Comparison of ENCODE assay signal across 8 cellular contexts in the genomic region with DNA sequence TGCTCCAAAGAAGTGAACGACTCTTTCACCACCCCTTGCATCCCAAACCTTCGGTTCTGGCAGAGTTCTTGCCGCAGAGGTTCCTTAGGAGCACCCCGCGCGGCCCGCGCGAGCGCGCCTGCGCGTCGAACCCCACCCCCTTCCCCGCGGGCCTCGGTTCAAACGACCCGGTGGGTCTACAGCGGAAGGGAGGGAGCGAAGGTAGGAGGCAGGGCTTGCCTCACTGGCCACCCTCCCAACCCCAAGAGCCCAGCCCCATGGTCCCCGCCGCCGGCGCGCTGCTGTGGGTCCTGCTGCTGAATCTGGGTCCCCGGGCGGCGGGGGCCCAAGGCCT. TPM values are rescaled to one million over a fixed set of nuclear protein-coding genes. Genes with fewer than 3 reads are reported as not detected.
DNase-seq lines count a peak whose midpoint lies in the region; ATAC-seq and TF ChIP-seq lines count a peak whose summit lies in the region.

A gene with protein sequence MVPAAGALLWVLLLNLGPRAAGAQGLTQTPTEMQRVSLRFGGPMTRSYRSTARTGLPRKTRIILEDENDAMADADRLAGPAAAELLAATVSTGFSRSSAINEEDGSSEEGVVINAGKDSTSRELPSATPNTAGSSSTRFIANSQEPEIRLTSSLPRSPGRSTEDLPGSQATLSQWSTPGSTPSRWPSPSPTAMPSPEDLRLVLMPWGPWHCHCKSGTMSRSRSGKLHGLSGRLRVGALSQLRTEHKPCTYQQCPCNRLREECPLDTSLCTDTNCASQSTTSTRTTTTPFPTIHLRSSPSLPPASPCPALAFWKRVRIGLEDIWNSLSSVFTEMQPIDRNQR (plus strand): TSS at position 161 of the 334 bp plus-strand sequence. CDS start 97 bp downstream, at position 258.

- peak within 1 kb of the TSS; percentile 95 for H3K4me3 Mint-ChIP-seq in nephron progenitor cell

- DNase-seq in AG08396 (ENCODE audit: low spot score) (peak; percentile 92), HT-29 (ENCODE audit: low spot score) (peak; percentile 58), foreskin keratinocyte (no peak), nephron progenitor cell (peak; percentile 75)
- DNase-seq in activated naive CD4-positive, alpha-beta T cell treated with Interleukin-2 at 50 U/mL for 16 hours = peak; percentile 65

- peak within 1 kb of the TSS; percentile 73 for H3K4me3 ChIP-seq in urinary bladder (ENCODE audit: low read depth, low read length)

- peaks cover 3% of the 10 kb centered on the region for H3K27me3 Mint-ChIP-seq in nephron progenitor cell (ENCODE audit: low read depth, poor library complexity)

- ATAC-seq in GM18907 (IDR thresholded peaks at IDR 0.05; ENCODE audit: unreplicated experiment) = peak; percentile 45
- peak; percentile 37 for ATAC-seq in foreskin keratinocyte

- TF ChIP-seq CTCF in foreskin keratinocyte (conservative IDR thresholded peaks at IDR 0.05) (no peak), nephron progenitor cell (IDR thresholded peaks at IDR 0.05) (no peak)

- peak within 1 kb of the TSS; percentile 94 for H3K27ac Mint-ChIP-seq in nephron progenitor cell

- peaks cover 59% of the 10 kb centered on the region for H3K4me1 Mint-ChIP-seq in nephron progenitor cell

- H3K36me3 ChIP-seq in urinary bladder (ENCODE audit: insufficient read depth) = peaks cover 3% of the 10 kb centered on the region

- H3K4me1 ChIP-seq in foreskin keratinocyte (peaks cover 4% of the 10 kb centered on the region), urinary bladder (ENCODE audit: insufficient read depth) (no peaks in the 10 kb centered on the region)

- H3K9me3 Mint-ChIP-seq in nephron progenitor cell = no peaks in the 10 kb centered on the region

- H3K27ac ChIP-seq in foreskin keratinocyte (no peak within 1 kb of the TSS), urinary bladder (ENCODE audit: low read depth) (peak within 1 kb of the TSS; percentile 88)

- no peaks in the 10 kb centered on the region for H3K27me3 ChIP-seq in foreskin keratinocyte

- under 1% methylated on average over 29 of the region's 29 CpGs for WGBS in urinary bladder

- peaks cover 14% of the 10 kb centered on the region for H3K36me3 Mint-ChIP-seq in nephron progenitor cell (ENCODE audit: low read depth)

TF ChIP-seq in PFSK-1, 5 proteins besides CTCF, POLR2A, EP300 and RAD21:
- TF ChIP-seq POLR2AphosphoS5 (IDR thresholded peaks at IDR 0.05; ENCODE audit: low read depth, low read length) (peak; percentile 55; the same call in 1 of the 2 replicates), FOXP2 (optimal IDR thresholded peaks at IDR 0.05; ENCODE audit: borderline replicate concordance, extremely low read depth, extremely low read length, insufficient read depth) (peak; percentile 77), REST (IDR thresholded peaks at IDR 0.05; ENCODE audit: insufficient read depth in 1 of 2, low read depth in 2 of 2, low read length in 2 of 2) (no peak), SIN3A (IDR thresholded peaks at IDR 0.05; ENCODE audit: borderline replicate concordance, insufficient read depth, low read length) (no peak), TAF1 (IDR thresholded peaks at IDR 0.05; ENCODE audit: borderline replicate concordance, insufficient read depth, low read length) (peak; percentile 50; the same call in 1 of the 2 replicates)

RNA-seq across cellular contexts. Expression of the gene that starts here (rescaled TPM):
- total RNA-seq in HT-29 (2014; rRNA removed; shearing (Covaris generic)) = 2.4 and 3.1 TPM in 2 replicates
- 6.3 TPM for polyA plus RNA-seq in PFSK-1 (2012; ENCODE audit: insufficient read length, low read depth)
- 1.3 TPM in 2 replicates for total RNA-seq in foreskin keratinocyte
- 1.6 and 1.7 TPM in 2 replicates for polyA plus RNA-seq in foreskin keratinocyte
- 1.4 TPM for total RNA-seq in urinary bladder
- polyA plus RNA-seq in urinary bladder = 9.4 TPM

Comparison
In these comparisons a context has a peak if more than half of its experiments do, and no peak if none do; other contexts are left out.
1. DNase-seq: peak in AG08396 (single experiment), HT-29 (single experiment), activated naive CD4-positive, alpha-beta T cell treated with Interleukin-2 at 50 U/mL for 16 hours (single experiment) and nephron progenitor cell (single experiment); none in foreskin keratinocyte (0 of 2).